In the genomic region with DNA sequence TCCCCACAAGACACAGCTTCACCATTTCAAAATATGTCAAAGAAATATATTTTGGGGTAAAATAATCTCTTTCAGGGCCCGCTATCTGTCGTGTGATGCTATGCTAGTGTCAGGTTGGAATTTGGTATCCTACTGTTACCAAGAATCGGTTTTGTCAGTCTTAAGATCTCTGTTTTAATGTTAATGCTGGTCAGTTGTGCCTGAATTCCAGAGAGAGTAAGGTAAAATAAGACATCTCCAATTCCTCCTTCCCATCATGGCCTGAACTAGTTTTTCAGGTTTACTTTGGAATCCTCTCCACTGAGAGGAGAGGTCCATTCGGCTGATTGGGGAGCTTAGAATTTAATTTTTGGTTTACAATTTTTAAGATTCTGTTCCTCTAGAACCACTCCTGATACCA, we compare ENCODE assay signal across 1 cellular context.
A peak's percentile ranks its signal among the peaks of the same experiment; 100 is the strongest.
TF ChIP-seq lines count a peak whose summit lies in the region.

No MANE protein-coding gene starts in this region.

TF ChIP-seq in H1, 55 proteins besides CTCF, POLR2A, EP300 and RAD21 (continued from another document):
- TF ChIP-seq SP2 (IDR thresholded peaks at IDR 0.05; ENCODE audit: low read length): no peak
- TF ChIP-seq RBBP5 (IDR thresholded peaks at IDR 0.05; ENCODE audit: borderline replicate concordance, low read depth, low read length): 0 out of 2 replicates have a peak, but pooled peaks have one; percentile 31
- TF ChIP-seq, protein P1, sequence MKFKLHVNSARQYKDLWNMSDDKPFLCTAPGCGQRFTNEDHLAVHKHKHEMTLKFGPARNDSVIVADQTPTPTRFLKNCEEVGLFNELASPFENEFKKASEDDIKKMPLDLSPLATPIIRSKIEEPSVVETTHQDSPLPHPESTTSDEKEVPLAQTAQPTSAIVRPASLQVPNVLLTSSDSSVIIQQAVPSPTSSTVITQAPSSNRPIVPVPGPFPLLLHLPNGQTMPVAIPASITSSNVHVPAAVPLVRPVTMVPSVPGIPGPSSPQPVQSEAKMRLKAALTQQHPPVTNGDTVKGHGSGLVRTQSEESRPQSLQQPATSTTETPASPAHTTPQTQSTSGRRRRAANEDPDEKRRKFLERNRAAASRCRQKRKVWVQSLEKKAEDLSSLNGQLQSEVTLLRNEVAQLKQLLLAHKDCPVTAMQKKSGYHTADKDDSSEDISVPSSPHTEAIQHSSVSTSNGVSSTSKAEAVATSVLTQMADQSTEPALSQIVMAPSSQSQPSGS (IDR thresholded peaks at IDR 0.05; ENCODE audit: low read length): peak; percentile 29; the same call in 1 of the 2 replicates
- TF ChIP-seq GABPA (IDR thresholded peaks at IDR 0.05; ENCODE audit: borderline replicate concordance, insufficient read depth, low read length): no peak
- peak in 1 of 2 experiments; percentile 8 for TF ChIP-seq BCL11A (IDR thresholded peaks at IDR 0.05; ENCODE audit: low read depth in 2 of 2, low read length in 2 of 2)
- TF ChIP-seq SP1 (IDR thresholded peaks at IDR 0.05; ENCODE audit: low read depth, low read length): peak; percentile 88
- TF ChIP-seq HDAC2 (IDR thresholded peaks at IDR 0.05; ENCODE audit: borderline replicate concordance in 1 of 2, low read depth in 2 of 2, low read length in 2 of 2): peak in 1 of 2 experiments; percentile 44; a peak in 1 of 4 replicates
- peak; percentile 92 for TF ChIP-seq TEAD4 (IDR thresholded peaks at IDR 0.05; ENCODE audit: low read depth, low read length)
- no peak for TF ChIP-seq RNF2 (IDR thresholded peaks at IDR 0.05; ENCODE audit: borderline replicate concordance, low read depth, low read length, missing control alignments, poor library complexity, severe bottlenecking)
- peak; percentile 39; the same call in 1 of the 2 replicates for TF ChIP-seq YY1 (IDR thresholded peaks at IDR 0.05; ENCODE audit: low read depth, low read length)
TF ChIP-seq in H1: peak in this region for 9.
